10 cellular contexts compared by ENCODE assay signal in genomic region chr4:128310266-128310697, GRCh38. TPM values are rescaled to one million over a fixed set of nuclear protein-coding genes. Genes with fewer than 3 reads are reported as not detected.
DNase-seq lines count a peak whose midpoint lies in the region; ATAC-seq and TF ChIP-seq lines count a peak whose summit lies in the region.
"Had no signal": no experiment of that assay in that cellular context is flagged by ENCODE, and none has a peak within 500 bp of the region (broad histone marks: within the 10 kb centered on the region; RNA-seq: fewer than 3 reads in every experiment).

No MANE protein-coding gene starts in this region.

- POLR2A ChIA-PET in RWPE1 (lab: Yijun Ruan, JAX; ENCODE audit: low non-redundant PET), result no interaction called here

- no peaks in the 10 kb centered on the region for H3K9me3 ChIP-seq in endodermal cell (ENCODE audit: control insufficient read depth, low read length)

- H3K27ac ChIP-seq in endodermal cell (ENCODE audit: low read depth, low read length), result no peak overlapping the region
- no peak overlapping the region for H3K27ac ChIP-seq in RWPE1

- no peak overlapping the region for H3K4me3 ChIP-seq in endodermal cell (ENCODE audit: low read length)

- H3K9ac ChIP-seq in endodermal cell (ENCODE audit: extremely low read depth, low read length, poor library complexity, severe bottlenecking), result no peak overlapping the region

- DNase-seq in DMS153 treated with DMSO at 0.1 percent for 48 hours (lab: John Stamatoyannopoulos, UW; ENCODE audit: unreplicated experiment), result peak; percentile 50
- DNase-seq in NCI-H510A treated with DMSO at 0.1 percent for 48 hours (lab: John Stamatoyannopoulos, UW), result peak; percentile 58
- peak; percentile 76 for DNase-seq in endodermal cell
- DNase-seq in myocyte (ENCODE audit: low read depth), result peak; percentile 85
- no peak for DNase-seq in RWPE1 (ENCODE audit: low spot score)
- DNase-seq in foreskin melanocyte, result no peak
- DNase-seq: activated CD4-positive, alpha-beta T cell treated with anti-CD3 and anti-CD28 coated beads for 36 hours; cerebellar nuclear complex had no signal

- no peaks in the 10 kb centered on the region for H3K36me3 ChIP-seq in endodermal cell (ENCODE audit: control insufficient read depth, insufficient read depth, low read length)

- H3K4me1 Mint-ChIP-seq in endodermal cell, result peaks cover 15% of the 10 kb centered on the region
- H3K4me1 Mint-ChIP-seq: activated CD4-positive, alpha-beta T cell treated with anti-CD3 and anti-CD28 coated beads for 36 hours had no signal

- no peak for ATAC-seq in GM19467 (IDR thresholded peaks at IDR 0.05; ENCODE audit: unreplicated experiment)
- no peak for ATAC-seq in HG03565 (IDR thresholded peaks at IDR 0.05; ENCODE audit: unreplicated experiment)
- ATAC-seq: activated CD4-positive, alpha-beta T cell treated with anti-CD3 and anti-CD28 coated beads for 36 hours had no signal

- TF ChIP-seq CTCF in endodermal cell (conservative IDR thresholded peaks at IDR 0.05), result peak; percentile 74
- TF ChIP-seq CTCF in RWPE1 (conservative IDR thresholded peaks at IDR 0.05; ENCODE audit: low read depth), result no peak

- no peaks in the 10 kb centered on the region for H3K27me3 Mint-ChIP-seq in endodermal cell (ENCODE audit: insufficient read depth)
- H3K27me3 Mint-ChIP-seq: activated CD4-positive, alpha-beta T cell treated with anti-CD3 and anti-CD28 coated beads for 36 hours had no signal

- 50 to 85% methylated on average over 1 to 6 of the region's 6 CpGs for WGBS in endodermal cell (ENCODE audit: insufficient coverage in 1 of 2, insufficient read length in 1 of 2), 2 experiments

- H3K4me1 ChIP-seq in endodermal cell (ENCODE audit: control insufficient read depth, insufficient read depth, low read length), result no peaks in the 10 kb centered on the region

- H3K4me3 Mint-ChIP-seq in endodermal cell, result no peak overlapping the region
- H3K4me3 Mint-ChIP-seq: activated CD4-positive, alpha-beta T cell treated with anti-CD3 and anti-CD28 coated beads for 36 hours had no signal

- H3K27me3 ChIP-seq in endodermal cell (ENCODE audit: control insufficient read depth, insufficient read depth, low read length, poor library complexity, severe bottlenecking), result no peaks in the 10 kb centered on the region

- H3K36me3 Mint-ChIP-seq in endodermal cell (ENCODE audit: low read depth), result no peaks in the 10 kb centered on the region

- H3K27ac Mint-ChIP-seq in endodermal cell, result no peak overlapping the region
- H3K27ac Mint-ChIP-seq: activated CD4-positive, alpha-beta T cell treated with anti-CD3 and anti-CD28 coated beads for 36 hours had no signal

- CTCF ChIA-PET in RWPE1 (lab: Yijun Ruan, JAX), result no interaction called here

- no peaks in the 10 kb centered on the region for H3K9me3 Mint-ChIP-seq in endodermal cell

RNA-seq across cellular contexts. Expression of gene PGRMC2, which starts 22.7 kb away (rescaled TPM):
- total RNA-seq in endodermal cell, result 10 to 100 TPM; 57.0 to 68.5 TPM
- 68.7 TPM for polyA plus RNA-seq in endodermal cell (2013, experiment 1 of 2)
- polyA plus RNA-seq in endodermal cell (2013, experiment 2 of 2), result 70.6 TPM
- 16.7 and 19.6 TPM in 2 replicates for total RNA-seq in myocyte
- 84.4 TPM for polyA plus RNA-seq in myocyte (2012)

Comparison
In these comparisons a context has a peak if more than half of its experiments do, and no peak if none do; other contexts are left out.
1. DNase-seq: peak in DMS153 treated with DMSO at 0.1 percent for 48 hours (single experiment), NCI-H510A treated with DMSO at 0.1 percent for 48 hours (single experiment), endodermal cell (single experiment) and myocyte (single experiment); none in RWPE1 (single experiment) and foreskin melanocyte (single experiment).